ENCODE assay signal across 20 cellular contexts in genomic region chr9:113567361-113568080, GRCh38.
A peak's percentile ranks its signal among the peaks of the same experiment; 100 is the strongest.
DNase-seq lines count a peak whose midpoint lies in the region; ATAC-seq, FAIRE-seq and TF ChIP-seq lines count a peak whose summit lies in the region.
"Had no signal": no experiment of that assay in that cellular context is flagged by ENCODE, and none has a peak within 500 bp of the region (broad histone marks: within the 10 kb centered on the region; RNA-seq: fewer than 3 reads in every experiment).

No MANE protein-coding gene starts in this region.

- no peak overlapping the region for H4K5ac ChIP-seq in IMR-90 (ENCODE audit: low read depth, low read length)

- no peak overlapping the region for H4K91ac ChIP-seq in IMR-90 (ENCODE audit: insufficient read depth, low read depth, low read length)

- H2AK5ac ChIP-seq in IMR-90 (ENCODE audit: low read depth, low read length): 0 out of 2 replicates have a peak overlapping the region, but pooled peaks have one; percentile 13

- peaks cover 7% of the 10 kb centered on the region; the same call in 1 of the 2 replicates for H4K20me1 ChIP-seq in IMR-90 (ENCODE audit: insufficient read depth, low read length)
- H4K20me1 ChIP-seq in HepG2 (ENCODE audit: insufficient read depth, low read length): no peaks in the 10 kb centered on the region

- peaks cover 13% of the 10 kb centered on the region for H3K4me1 ChIP-seq in CD8-positive, alpha-beta T cell (ENCODE audit: insufficient read depth, low read length)
- peaks cover 32% of the 10 kb centered on the region for H3K4me1 ChIP-seq in IMR-90 (ENCODE audit: control insufficient read depth, insufficient read depth, low read length)
- H3K4me1 ChIP-seq in HepG2 (ENCODE audit: insufficient read depth, low read length): peaks cover 66% of the 10 kb centered on the region
- peaks cover 4 to 98% (median 41%) of the 10 kb centered on the region in 6 donors for H3K4me1 ChIP-seq in spleen

- 0 out of 2 replicates have a peak overlapping the region, but pooled peaks have one; percentile 15 for H3K23ac ChIP-seq in IMR-90 (ENCODE audit: low read depth, low read length)

- H2AK9ac ChIP-seq in IMR-90 (replicated peaks; ENCODE audit: low read depth, low read length, poor library complexity): no peak overlapping the region

- ATAC-seq in CD8-positive, alpha-beta T cell: no peak
- ATAC-seq in IMR-90 (ENCODE audit: low read depth) (no peak), HepG2 (peak; percentile 16; the same call in 2 of the 3 replicates)
- no peak for ATAC-seq in activated CD8-positive, alpha-beta T cell treated with anti-CD3 and anti-CD28 coated beads, Interleukin-2, amount 10 ng/mL, durations not matched to agents 7 days and 5 days
- ATAC-seq: SK-N-SH treated with all-trans-retinoic acid at 6 μM for 48 hours had no signal

- no peak overlapping the region for H3K4me3 Mint-ChIP-seq in CD8-positive, alpha-beta T cell
- no peak overlapping the region for H3K4me3 Mint-ChIP-seq in activated CD8-positive, alpha-beta T cell treated with anti-CD3 and anti-CD28 coated beads, Interleukin-2, amount 10 ng/mL, durations not matched to agents 7 days and 5 days
- H3K4me3 Mint-ChIP-seq: activated CD4-positive, alpha-beta T cell treated with anti-CD3 and anti-CD28 coated beads, Interleukin-2, amount 10 ng/mL, durations not matched to agents 24 days and 14 days; mesothelial cell of epicardium had no signal

- in situ Hi-C loops in IMR-90 (cut with MboI; ENCODE audit: low sequenced_read_pairs): no loop called here
- in situ Hi-C loops in HepG2 (cut with HindIII; ENCODE audit: extremely low pct_ligation_motif_present, low pct_unique_long_range_greater_than_20kb): no loop called here

- H3K18ac ChIP-seq in IMR-90 (ENCODE audit: low read depth, low read length): no peak overlapping the region

- BruUV-seq in IMR-90 (replicated peaks; lab: Mats Ljungman, UMichigan): no TSS peak
- BruUV-seq in HepG2 (replicated peaks; lab: Mats Ljungman, UMichigan): no TSS peak

- CTCF ChIA-PET in CD8-positive, alpha-beta T cell (lab: Charles Lee): no interaction called here
- CTCF ChIA-PET in IMR-90 (lab: Yijun Ruan, JAX): interaction anchor here (0.6 kb wide), 1 partner anchor 1555 kb away, joined by 7 read pairs; no protein-coding TSS in a partner anchor
- CTCF ChIA-PET in HepG2 (lab: Yijun Ruan, JAX; ENCODE audit: low intra/inter-chr PET ratio, low total read pairs): no interaction called here
- CTCF ChIA-PET in activated CD8-positive, alpha-beta T cell treated with anti-CD3 and anti-CD28 coated beads, Interleukin-2, amount 10 ng/mL, durations not matched to agents 7 days and 5 days (lab: Charles Lee): interaction anchor here (2.3 kb wide), 1 partner anchor 14 kb away, joined by 6 read pairs; no protein-coding TSS in a partner anchor

- no peak for FAIRE-seq in HepG2 (lab: Jason Lieb, UNC)
- FAIRE-seq: endothelial cell of umbilical vein, frontal cortex had no signal

- TF ChIP-seq RAD21 in IMR-90 (IDR thresholded peaks at IDR 0.05; ENCODE audit: low read length) (no peak), HepG2 (CRISPR knock-in tag; IDR thresholded peaks at IDR 0.05) (no peak)

- H3K27ac ChIP-seq in CD8-positive, alpha-beta T cell (ENCODE audit: low read depth, low read length): no peak overlapping the region
- H3K27ac ChIP-seq in IMR-90 (ENCODE audit: insufficient read depth, low read length) (no peak overlapping the region), HepG2 (ENCODE audit: extremely low read length, insufficient read depth, low read length) (no peak overlapping the region), spleen (peak overlapping the region in 2 of 8 donors; percentile 7 to 89)

- H3K9me1 ChIP-seq in IMR-90 (ENCODE audit: insufficient read depth, low read length): peaks cover 36% of the 10 kb centered on the region

- no peak overlapping the region for H2BK120ac ChIP-seq in IMR-90 (ENCODE audit: low read depth, low read length)

- TF ChIP-seq POLR2A in IMR-90 (IDR thresholded peaks at IDR 0.05; ENCODE audit: low read depth, low read length) (no peak), HepG2 (IDR thresholded peaks at IDR 0.05; ENCODE audit: insufficient read depth in 1 of 2, low read depth in 2 of 2, low read length in 2 of 2) (no peak), spleen (IDR thresholded peaks at IDR 0.05) (no peak)

- H3K4me3 ChIP-seq in CD8-positive, alpha-beta T cell (ENCODE audit: low read depth, low read length): no peak overlapping the region
- H3K4me3 ChIP-seq in IMR-90 (ENCODE audit: insufficient read depth, low read depth, low read length): no peak overlapping the region
- no peak overlapping the region for H3K4me3 ChIP-seq in HepG2 (replicated peaks in 1 of 3; ENCODE audit: insufficient read depth in 1 of 3, low read depth in 2 of 3, low read length in 3 of 3)
- H3K4me3 ChIP-seq in spleen: no peak overlapping the region

- intact Hi-C loops in CD8-positive, alpha-beta T cell (cut with DNase I, micrococcal nuclease): no loop called here
- intact Hi-C loops in IMR-90 (cut with micrococcal nuclease): loop anchor here (5.0 kb wide), 1 partner anchor 110 kb away; no protein-coding TSS in a partner anchor
- intact Hi-C loops in HepG2 (cut with micrococcal nuclease; ENCODE audit: unreplicated experiment): no loop called here
- intact Hi-C loops in spleen (cut with DNase I; ENCODE audit: low total_unique reads): no loop called here

- H3K9me3 ChIP-seq in CD8-positive, alpha-beta T cell (ENCODE audit: low read length): no peaks in the 10 kb centered on the region
- no peaks in the 10 kb centered on the region for H3K9me3 ChIP-seq in IMR-90 (ENCODE audit: control insufficient read depth, insufficient read depth, low read length)
- H3K9me3 ChIP-seq in HepG2 (ENCODE audit: low read length): no peaks in the 10 kb centered on the region
- H3K9me3 ChIP-seq in spleen: no peaks in the 10 kb centered on the region
- H3K9me3 ChIP-seq: neutrophil had no signal

- no peak for DNase-seq in CD8-positive, alpha-beta T cell
- DNase-seq in IMR-90 (no peak), HepG2 (ENCODE audit: low spot score) (no peak), spleen (peak; percentile 42), HPDE6-E6E7 (ENCODE audit: extremely low spot score) (no peak), NCI-H2227 treated with DMSO at 0.1 percent for 48 hours (lab: John Stamatoyannopoulos, UW) (no peak)
- DNase-seq in activated CD8-positive, alpha-beta T cell treated with anti-CD3 and anti-CD28 coated beads, Interleukin-2, amount 10 ng/mL, durations not matched to agents 7 days and 5 days: no peak
- DNase-seq: activated CD4-positive, alpha-beta T cell treated with anti-CD3 and anti-CD28 coated beads, Interleukin-2, amount 10 ng/mL, durations not matched to agents 24 days and 14 days; activated T-cell treated with anti-CD3 and anti-CD28 coated beads for 4 hours; amniotic stem cell; C1 segment of cervical spinal cord; GOT3; NCI-H1694; OCI-M1; stimulated activated naive CD4-positive, alpha-beta T cell had no signal

- H3K9ac ChIP-seq in IMR-90 (ENCODE audit: low read depth, low read length): no peak overlapping the region
- no peak overlapping the region for H3K9ac ChIP-seq in HepG2 (ENCODE audit: insufficient read depth, low read depth, low read length)

- H2BK20ac ChIP-seq in IMR-90 (ENCODE audit: low read depth, low read length): no peak overlapping the region

- H3K4me1 Mint-ChIP-seq in CD8-positive, alpha-beta T cell (ENCODE audit: low read depth): peaks cover 39% of the 10 kb centered on the region
- H3K4me1 Mint-ChIP-seq in activated CD8-positive, alpha-beta T cell treated with anti-CD3 and anti-CD28 coated beads, Interleukin-2, amount 10 ng/mL, durations not matched to agents 7 days and 5 days (ENCODE audit: low read depth): peaks cover 18% of the 10 kb centered on the region

- H3K9me3 Mint-ChIP-seq in CD8-positive, alpha-beta T cell: no peaks in the 10 kb centered on the region
- H3K9me3 Mint-ChIP-seq in activated CD8-positive, alpha-beta T cell treated with anti-CD3 and anti-CD28 coated beads, Interleukin-2, amount 10 ng/mL, durations not matched to agents 7 days and 5 days (ENCODE audit: insufficient read depth): no peaks in the 10 kb centered on the region
- H3K9me3 Mint-ChIP-seq: activated CD4-positive, alpha-beta T cell treated with anti-CD3 and anti-CD28 coated beads, Interleukin-2, amount 10 ng/mL, durations not matched to agents 24 days and 14 days had no signal

- H3K79me2 ChIP-seq in HepG2 (ENCODE audit: insufficient read depth, low read length): no peaks in the 10 kb centered on the region

- peaks cover 4% of the 10 kb centered on the region for H3K36me3 ChIP-seq in CD8-positive, alpha-beta T cell (ENCODE audit: insufficient read depth, low read length)
- H3K36me3 ChIP-seq in IMR-90 (ENCODE audit: control insufficient read depth, insufficient read depth, low read length) (no peaks in the 10 kb centered on the region; the same call in 1 of the 2 replicates), HepG2 (replicated peaks in 1 of 2; ENCODE audit: control insufficient read depth in 1 of 2, insufficient read depth in 2 of 2, low read length in 2 of 2) (peaks cover 0 to 1% of the 10 kb centered on the region in 2 experiments; a peak in 3 of 5 replicates), spleen (peaks cover 0 to 16% (median 0%) of the 10 kb centered on the region in 6 donors)

- H3K4ac ChIP-seq in IMR-90 (ENCODE audit: low read depth, low read length): 0 out of 2 replicates have a peak overlapping the region, but pooled peaks have one; percentile 33

- peaks cover 28 to 59% of the 10 kb centered on the region in 2 experiments for H3K79me1 ChIP-seq in IMR-90 (ENCODE audit: low read depth in 1 of 2, low read length in 2 of 2)

- no peak overlapping the region for H4K8ac ChIP-seq in IMR-90 (ENCODE audit: low read depth in 2 of 2, low read length in 2 of 2)

- dilution Hi-C loops in IMR-90 (cut with HindIII; ENCODE audit: low sequenced_read_pairs, unreplicated experiment): no loop called here

- H2AFZ ChIP-seq in IMR-90 (replicated peaks; ENCODE audit: low read length, poor library complexity) (no peak overlapping the region), HepG2 (ENCODE audit: low read length) (no peak overlapping the region)

- H3K4me2 ChIP-seq in IMR-90 (ENCODE audit: low read depth, low read length) (no peak overlapping the region; the same call in 1 of the 2 replicates), HepG2 (ENCODE audit: low read depth, low read length) (no peak overlapping the region)

- POLR2A ChIA-PET in CD8-positive, alpha-beta T cell (lab: Charles Lee): no interaction called here
- POLR2A ChIA-PET in IMR-90 (lab: Charles Lee; ENCODE audit: unreplicated experiment): no interaction called here
- POLR2A ChIA-PET in HepG2 (lab: Yijun Ruan, JAX): no interaction called here
- POLR2A ChIA-PET in activated CD8-positive, alpha-beta T cell treated with anti-CD3 and anti-CD28 coated beads, Interleukin-2, amount 10 ng/mL, durations not matched to agents 7 days and 5 days (lab: Charles Lee): no interaction called here

- H3K14ac ChIP-seq in IMR-90 (replicated peaks; ENCODE audit: low read depth, low read length): peak overlapping the region; percentile 19; the same call in 1 of the 2 replicates

- TF ChIP-seq CTCF in CD8-positive, alpha-beta T cell (IDR thresholded peaks at IDR 0.05): no peak
- TF ChIP-seq CTCF in IMR-90 (conservative IDR thresholded peaks at IDR 0.05; ENCODE audit: low read depth, low read length): no peak
- no peak for TF ChIP-seq CTCF in HepG2 (CRISPR knock-in tag; IDR thresholded peaks at IDR 0.05)
- TF ChIP-seq CTCF in spleen (IDR thresholded peaks at IDR 0.05 in 8 of 11, conservative IDR thresholded peaks at IDR 0.05 in 3 of 11): no peak

- no peak overlapping the region for H2BK5ac ChIP-seq in IMR-90 (ENCODE audit: low read depth, low read length, poor library complexity, severe bottlenecking)

- H3K27me3 Mint-ChIP-seq in CD8-positive, alpha-beta T cell (ENCODE audit: low read depth): no peaks in the 10 kb centered on the region
- no peaks in the 10 kb centered on the region for H3K27me3 Mint-ChIP-seq in activated CD8-positive, alpha-beta T cell treated with anti-CD3 and anti-CD28 coated beads, Interleukin-2, amount 10 ng/mL, durations not matched to agents 7 days and 5 days (ENCODE audit: low read depth)
- H3K27me3 Mint-ChIP-seq: activated CD4-positive, alpha-beta T cell treated with anti-CD3 and anti-CD28 coated beads, Interleukin-2, amount 10 ng/mL, durations not matched to agents 24 days and 14 days had no signal

- TF ChIP-seq EP300 in HepG2 (IDR thresholded peaks at IDR 0.05; ENCODE audit: low read depth in 2 of 2, low read length in 2 of 2): no peak
- no peak for TF ChIP-seq EP300 in HepG2 (CRISPR knock-in tag; IDR thresholded peaks at IDR 0.05; ENCODE audit: borderline replicate concordance)

- no peaks in the 10 kb centered on the region for H3K27me3 ChIP-seq in CD8-positive, alpha-beta T cell (ENCODE audit: insufficient read depth, low read length)
- no peaks in the 10 kb centered on the region for H3K27me3 ChIP-seq in IMR-90 (ENCODE audit: control insufficient read depth, insufficient read depth, low read length)
- H3K27me3 ChIP-seq in HepG2 (ENCODE audit: control insufficient read depth in 1 of 2, insufficient read depth in 2 of 2, low read length in 2 of 2): no peaks in the 10 kb centered on the region
- no peaks in the 10 kb centered on the region for H3K27me3 ChIP-seq in spleen (replicated peaks in 1 of 7)
- H3K27me3 ChIP-seq: neutrophil had no signal

- peaks cover 19% of the 10 kb centered on the region for H3K36me3 Mint-ChIP-seq in CD8-positive, alpha-beta T cell
- peaks cover 2% of the 10 kb centered on the region for H3K36me3 Mint-ChIP-seq in activated CD8-positive, alpha-beta T cell treated with anti-CD3 and anti-CD28 coated beads, Interleukin-2, amount 10 ng/mL, durations not matched to agents 7 days and 5 days (ENCODE audit: low read depth)

- no peak overlapping the region for H3K56ac ChIP-seq in IMR-90 (ENCODE audit: extremely low read depth, insufficient read depth, low read length)

- no CpG with 5 or more reads among the region's 8 CpGs for WGBS in IMR-90 (ENCODE audit: extremely low coverage in 2 of 2, insufficient read length in 1 of 2), 2 experiments
- 95% methylated on average over 8 of the region's 8 CpGs for WGBS in HepG2 (ENCODE audit: low lambda C conversion rate)
- 95 to 100% (median 97%) methylated on average over 6 to 8 of the region's 8 CpGs for WGBS in spleen, 5 donors

- H2BK15ac ChIP-seq in IMR-90 (ENCODE audit: low read depth, low read length): no peak overlapping the region

- peak overlapping the region; percentile 52 for H3K27ac Mint-ChIP-seq in CD8-positive, alpha-beta T cell
- H3K27ac Mint-ChIP-seq in activated CD8-positive, alpha-beta T cell treated with anti-CD3 and anti-CD28 coated beads, Interleukin-2, amount 10 ng/mL, durations not matched to agents 7 days and 5 days: no peak overlapping the region
- H3K27ac Mint-ChIP-seq: activated CD4-positive, alpha-beta T cell treated with anti-CD3 and anti-CD28 coated beads, Interleukin-2, amount 10 ng/mL, durations not matched to agents 24 days and 14 days; mesothelial cell of epicardium had no signal

Comparison
In these comparisons a context has a peak if more than half of its experiments do, and no peak if none do; other contexts are left out.
1. CTCF ChIA-PET loops: an anchor here in IMR-90 (0.6 kb wide) and activated CD8-positive, alpha-beta T cell treated with anti-CD3 and anti-CD28 coated beads, Interleukin-2, amount 10 ng/mL, durations not matched to agents 7 days and 5 days (2.3 kb wide); none called in CD8-positive, alpha-beta T cell and HepG2.